20 cellular contexts compared by ENCODE assay signal in genomic region chr18:3931542-3932112, GRCh38.
DNase-seq lines count a peak whose midpoint lies in the region; ATAC-seq, FAIRE-seq and TF ChIP-seq lines count a peak whose summit lies in the region.
"Had no signal": no experiment of that assay in that cellular context is flagged by ENCODE, and none has a peak within 500 bp of the region (broad histone marks: within the 10 kb centered on the region; RNA-seq: fewer than 3 reads in every experiment).

No MANE protein-coding gene starts in this region.

- H4K20me1 ChIP-seq in IMR-90 (ENCODE audit: insufficient read depth, low read length) = no peaks in the 10 kb centered on the region

- H3K9me3 ChIP-seq in IMR-90 (ENCODE audit: control insufficient read depth, insufficient read depth, low read length) = no peaks in the 10 kb centered on the region
- no peaks in the 10 kb centered on the region for H3K9me3 ChIP-seq in uterus

- H2AFZ ChIP-seq in IMR-90 (replicated peaks; ENCODE audit: low read length, poor library complexity) = no peak overlapping the region

- DNase-seq in D721Med (ENCODE audit: insufficient read length, low spot score) = no peak
- DNase-seq in IMR-90 = peak; percentile 12
- peak; percentile 69 for DNase-seq in amniotic epithelial cell (ENCODE audit: low read depth)
- peak; percentile 20 for DNase-seq in kidney glomerular epithelial cell (lab: John Stamatoyannopoulos, UW)
- DNase-seq in uterus = no peak
- DNase-seq in activated CD4-positive, alpha-beta T cell treated with anti-CD3 and anti-CD28 coated beads, Interleukin-2, amount 50 U/mL, for 48 hours = no peak
- DNase-seq: CD4-positive, alpha-beta memory T cell; HCEC 1CT; Karpas-422; MV-4-11; NCI-H1436; NCI-H2081; NCI-H345; NCI-H526 treated with DMSO at 0.1 percent for 48 hours; NK-92 treated with Interleukin-12 subunit alpha and Interleukin-12 subunit beta, amount 100 ng/mL, for 24 hours had no signal

- H2AK9ac ChIP-seq in IMR-90 (replicated peaks; ENCODE audit: low read depth, low read length, poor library complexity) = no peak overlapping the region

- no peak overlapping the region for H3K9ac ChIP-seq in IMR-90 (ENCODE audit: low read depth, low read length)

- CTCF ChIA-PET in IMR-90 (lab: Yijun Ruan, JAX) = interaction anchor here (0.5 to 1.4 kb wide), 2 partner anchors 22 to 161 kb away, joined by 3 read pairs; no protein-coding TSS in a partner anchor

- H3K27me3 ChIP-seq in IMR-90 (ENCODE audit: control insufficient read depth, insufficient read depth, low read length) = no peaks in the 10 kb centered on the region
- H3K27me3 ChIP-seq in uterus = no peaks in the 10 kb centered on the region

- peak; percentile 11 for FAIRE-seq in D721Med (lab: Jason Lieb, UNC)
- FAIRE-seq: GM12892, GM19239 had no signal

- no peaks in the 10 kb centered on the region for H3K9me1 ChIP-seq in IMR-90 (ENCODE audit: insufficient read depth, low read length)

- no peak for TF ChIP-seq RAD21 in IMR-90 (IDR thresholded peaks at IDR 0.05; ENCODE audit: low read length)

- dilution Hi-C loops in IMR-90 (cut with HindIII; ENCODE audit: low sequenced_read_pairs, unreplicated experiment) = no loop called here

- H4K91ac ChIP-seq in IMR-90 (ENCODE audit: insufficient read depth, low read depth, low read length) = no peak overlapping the region

- H2AK5ac ChIP-seq in IMR-90 (ENCODE audit: low read depth, low read length) = no peak overlapping the region

- POLR2A ChIA-PET in IMR-90 (lab: Charles Lee; ENCODE audit: unreplicated experiment) = no interaction called here

- intact Hi-C loops in IMR-90 (cut with micrococcal nuclease) (no loop called here), uterus (cut with DNase I; ENCODE audit: low total_unique reads) (no loop called here)

- no peak overlapping the region for H4K5ac ChIP-seq in IMR-90 (ENCODE audit: low read depth, low read length)

- H3K4me2 ChIP-seq in IMR-90 (ENCODE audit: low read depth, low read length) = no peak overlapping the region

- no peak overlapping the region for H2BK15ac ChIP-seq in IMR-90 (ENCODE audit: low read depth, low read length)

- no peaks in the 10 kb centered on the region for H3K36me3 ChIP-seq in IMR-90 (ENCODE audit: control insufficient read depth, insufficient read depth, low read length)
- no peaks in the 10 kb centered on the region for H3K36me3 ChIP-seq in uterus

- H3K27ac ChIP-seq in IMR-90 (ENCODE audit: insufficient read depth, low read length) (no peak overlapping the region), uterus (no peak overlapping the region)
- H3K27ac ChIP-seq: SK-N-MC had no signal

- no peak overlapping the region for H3K14ac ChIP-seq in IMR-90 (replicated peaks; ENCODE audit: low read depth, low read length)

- H2BK120ac ChIP-seq in IMR-90 (ENCODE audit: low read depth, low read length) = no peak overlapping the region

- H3K56ac ChIP-seq in IMR-90 (ENCODE audit: extremely low read depth, insufficient read depth, low read length) = no peak overlapping the region

- H3K4ac ChIP-seq in IMR-90 (ENCODE audit: low read depth, low read length) = no peak overlapping the region

- H4K8ac ChIP-seq in IMR-90 (ENCODE audit: low read depth in 2 of 2, low read length in 2 of 2) = no peak overlapping the region

- H2BK20ac ChIP-seq in IMR-90 (ENCODE audit: low read depth, low read length) = no peak overlapping the region

- H3K4me1 ChIP-seq in IMR-90 (ENCODE audit: control insufficient read depth, insufficient read depth, low read length) (no peaks in the 10 kb centered on the region), uterus (no peaks in the 10 kb centered on the region)

- no peak overlapping the region for H3K23ac ChIP-seq in IMR-90 (ENCODE audit: low read depth, low read length)

- H2BK5ac ChIP-seq in IMR-90 (ENCODE audit: low read depth, low read length, poor library complexity, severe bottlenecking) = no peak overlapping the region

- H3K18ac ChIP-seq in IMR-90 (ENCODE audit: low read depth, low read length) = no peak overlapping the region

- ATAC-seq in IMR-90 (ENCODE audit: low read depth) (no peak), GM18498 (IDR thresholded peaks at IDR 0.05; ENCODE audit: unreplicated experiment) (no peak)
- ATAC-seq: Right ventricle myocardium inferior had no signal

- TF ChIP-seq POLR2A in IMR-90 (IDR thresholded peaks at IDR 0.05; ENCODE audit: low read depth, low read length) = no peak
- TF ChIP-seq POLR2A in uterus (IDR thresholded peaks at IDR 0.05) = no peak

- in situ Hi-C loops in IMR-90 (cut with MboI; ENCODE audit: low sequenced_read_pairs) = no loop called here

- TF ChIP-seq CTCF in D721Med (IDR thresholded peaks at IDR 0.05; ENCODE audit: insufficient read depth, missing control alignments) = peak; percentile 2
- TF ChIP-seq CTCF in IMR-90 (conservative IDR thresholded peaks at IDR 0.05; ENCODE audit: low read depth, low read length) = no peak
- TF ChIP-seq CTCF in uterus (IDR thresholded peaks at IDR 0.05) = no peak

- no TSS peak for BruUV-seq in IMR-90 (replicated peaks; lab: Mats Ljungman, UMichigan)

- WGBS in IMR-90 (ENCODE audit: extremely low coverage in 2 of 2, insufficient read length in 1 of 2), 2 experiments = no CpG with 5 or more reads among the region's 4 CpGs

- H3K79me1 ChIP-seq in IMR-90 (ENCODE audit: low read depth in 1 of 2, low read length in 2 of 2) = no peaks in the 10 kb centered on the region

- H3K4me3 ChIP-seq in IMR-90 (ENCODE audit: insufficient read depth, low read depth, low read length) = no peak overlapping the region
- no peak overlapping the region for H3K4me3 ChIP-seq in uterus
- H3K4me3 ChIP-seq: SK-N-MC had no signal

TF ChIP-seq in IMR-90, 13 proteins besides CTCF, POLR2A, EP300 and RAD21:
- no peak for TF ChIP-seq NFE2L2 (IDR thresholded peaks at IDR 0.05; ENCODE audit: low read depth, low read length)
- no peak for TF ChIP-seq BHLHE40 (IDR thresholded peaks at IDR 0.05; ENCODE audit: low read depth, low read length)
- TF ChIP-seq FOS (IDR thresholded peaks at IDR 0.05; ENCODE audit: low read depth, low read length) = no peak
- TF ChIP-seq MAZ (IDR thresholded peaks at IDR 0.05; ENCODE audit: borderline replicate concordance, low read depth, low read length) = no peak
- no peak for TF ChIP-seq RFX5 (IDR thresholded peaks at IDR 0.05; ENCODE audit: low read depth, low read length)
- no peak for TF ChIP-seq SMC3 (IDR thresholded peaks at IDR 0.05; ENCODE audit: low read depth, low read length)
- TF ChIP-seq MAFK (IDR thresholded peaks at IDR 0.05; ENCODE audit: low read depth, low read length) = no peak
- TF ChIP-seq ELK1 (IDR thresholded peaks at IDR 0.05; ENCODE audit: borderline replicate concordance, low read depth, low read length) = no peak
- TF ChIP-seq USF2 (IDR thresholded peaks at IDR 0.05; ENCODE audit: low read depth, low read length) = no peak
- TF ChIP-seq CEBPB (IDR thresholded peaks at IDR 0.05; ENCODE audit: low read depth, low read length) = no peak
- TF ChIP-seq MXI1 (IDR thresholded peaks at IDR 0.05; ENCODE audit: borderline replicate concordance, low read depth, low read length) = no peak
- TF ChIP-seq RCOR1 (IDR thresholded peaks at IDR 0.05; ENCODE audit: insufficient replicate concordance, low read length) = no peak
- no peak for TF ChIP-seq CHD1 (IDR thresholded peaks at IDR 0.05; ENCODE audit: low read depth, low read length)
TF ChIP-seq in IMR-90: peak in this region for 0.

Comparison
In these comparisons a context has a peak if more than half of its experiments do, and no peak if none do; other contexts are left out.
1. DNase-seq: peak in IMR-90 (single experiment), amniotic epithelial cell (single experiment) and kidney glomerular epithelial cell (single experiment); none in D721Med (single experiment), uterus (0 of 2) and activated CD4-positive, alpha-beta T cell treated with anti-CD3 and anti-CD28 coated beads, Interleukin-2, amount 50 U/mL, for 48 hours (0 of 2).